30 cellular contexts compared by ENCODE assay signal in genomic region chr11:44999068-44999467, GRCh38.
"Had no signal": no experiment of that assay in that cellular context is flagged by ENCODE, and none has a peak within 500 bp of the region (broad histone marks: within the 10 kb centered on the region; RNA-seq: fewer than 3 reads in every experiment).

No MANE protein-coding gene starts in this region.

- DNase-seq: activated CD4-positive, alpha-beta memory T cell treated with anti-CD3 and anti-CD28 coated beads for 36 hours; activated CD4-positive, alpha-beta T cell treated with anti-CD3 and anti-CD28 coated beads for 36 hours; activated CD4-positive, alpha-beta T cell treated with anti-CD3 and anti-CD28 coated beads, Interleukin-2, amount 10 ng/mL, durations not matched to agents 7 days and 5 days; activated gamma-delta T cell; activated naive CD4-positive, alpha-beta T cell treated with Interleukin-2 at 50 U/mL for 16 hours; activated naive CD8-positive, alpha-beta T cell treated with anti-CD3 and anti-CD28 coated beads, Interleukin-2, amount 10 ng/mL, durations not matched to agents 7 days and 5 days; activated T-cell treated with anti-CD3 and anti-CD28 coated beads, Interleukin-2, amount 50 U/mL, for 1 hour; activated T-cell treated with anti-CD3 and anti-CD28 coated beads, Interleukin-2, amount 50 U/mL, for 72 hours; amygdala; KG1; MM.1S; MV-4-11; NCI-H1092; NCI-H1436 treated with DMSO at 0.1 percent for 48 hours; NCI-H1694 treated with DMSO at 0.1 percent for 48 hours; NCI-H2029; NCI-H345; NCI-H524 treated with DMSO at 0.1 percent for 48 hours; NK-92 treated with Interleukin-12 subunit alpha and Interleukin-12 subunit beta, amount 100 ng/mL, for 24 hours; PC-3; Peyer's patch; RPMI8226; SHP77 treated with DMSO at 0.1 percent for 48 hours; SK-N-SH had no signal

- H3K27me3 ChIP-seq: ascending aorta, cardiac muscle cell, Peyer's patch had no signal

- H3K4me3 ChIP-seq: ascending aorta, cardiac muscle cell, Peyer's patch, SJSA1 had no signal

- H3K27ac ChIP-seq: ascending aorta, cardiac muscle cell, Peyer's patch, SJSA1 had no signal

- H3K9me3 ChIP-seq: ascending aorta, Peyer's patch, SJSA1, SK-N-SH had no signal

- ATAC-seq: activated CD4-positive, alpha-beta T cell treated with anti-CD3 and anti-CD28 coated beads for 36 hours; activated CD4-positive, CD25-positive, alpha-beta regulatory T cell treated with anti-CD3 and anti-CD28 coated beads, Interleukin-2, amount 50 U/mL, for 24 hours; activated T-cell treated with anti-CD3 and anti-CD28 coated beads, Interleukin-2, amount 50 U/mL, for 72 hours; activated T-helper 17 cell treated with anti-CD3 and anti-CD28 coated beads, Interleukin-2, amount 50 U/mL, for 72 hours; PC-3; WTC11 had no signal

- H3K9ac ChIP-seq: SK-N-SH had no signal

- H3K4me1 ChIP-seq: ascending aorta, Peyer's patch, SJSA1 had no signal

- H3K36me3 ChIP-seq: ascending aorta, cardiac muscle cell, Peyer's patch, SJSA1 had no signal

- H3K4me2 ChIP-seq: SK-N-SH had no signal
